In genomic region chr12:3303410-3304136, GRCh38 we compare ENCODE assay signal across 1 cellular context.
A peak's percentile ranks its signal among the peaks of the same experiment; 100 is the strongest.
TF ChIP-seq lines count a peak whose summit lies in the region.

No MANE protein-coding gene starts in this region.

TF ChIP-seq in H1, 55 proteins besides CTCF, POLR2A, EP300 and RAD21 (continued from another document):
- TF ChIP-seq KDM4A (IDR thresholded peaks at IDR 0.05; ENCODE audit: low read depth, low read length, severe bottlenecking) (no peak), SIN3A (conservative IDR thresholded peaks at IDR 0.05 in 1 of 2, IDR thresholded peaks at IDR 0.05 in 1 of 2; ENCODE audit: low read depth in 1 of 2, low read length in 2 of 2) (0 out of 4 replicates have a peak, but pooled peaks of 1 of the 2 experiments have one; percentile 25), SIX5 (IDR thresholded peaks at IDR 0.05; ENCODE audit: low read depth, low read length) (no peak), CREB1 (IDR thresholded peaks at IDR 0.05) (peak; percentile 32; the same call in 1 of the 2 replicates), JUND (IDR thresholded peaks at IDR 0.05; ENCODE audit: low read length) (no peak), KDM5A (IDR thresholded peaks at IDR 0.05; ENCODE audit: low read length) (no peak), CBX8 (IDR thresholded peaks at IDR 0.05; ENCODE audit: borderline replicate concordance, low read depth, low read length) (no peak), EGR1 (IDR thresholded peaks at IDR 0.05; ENCODE audit: borderline replicate concordance, low read depth, low read length) (no peak)
